32 cellular contexts compared by ENCODE assay signal in the genomic region with DNA sequence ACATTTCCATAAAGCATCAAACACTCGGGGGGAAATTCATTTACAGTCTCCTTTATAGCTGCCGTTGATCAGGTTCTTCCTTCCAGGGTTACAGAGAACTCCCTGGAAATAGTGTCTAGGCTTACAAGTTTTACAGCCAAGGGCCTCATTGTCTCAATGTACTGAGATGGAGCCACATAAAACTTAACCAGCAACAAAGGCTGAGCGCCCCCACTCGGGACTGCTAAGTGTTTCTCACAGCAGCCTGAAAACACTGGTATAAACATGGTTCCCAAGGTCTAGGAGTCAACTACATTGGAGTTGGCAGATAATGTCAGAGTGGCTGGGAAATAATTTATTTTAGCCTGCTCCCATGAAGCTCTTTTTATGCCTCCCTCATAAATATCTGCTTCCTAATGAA.
"Had no signal": no experiment of that assay in that cellular context is flagged by ENCODE, and none has a peak within 500 bp of the region (broad histone marks: within the 10 kb centered on the region; RNA-seq: fewer than 3 reads in every experiment).

No MANE protein-coding gene starts in this region.

- DNase-seq: activated CD4-positive, alpha-beta memory T cell treated with anti-CD3 and anti-CD28 coated beads for 36 hours; activated CD4-positive, alpha-beta T cell treated with anti-CD3 and anti-CD28 coated beads, Interleukin-2, amount 10 ng/mL, durations not matched to agents 24 days and 14 days; activated CD4-positive, CD25-positive, alpha-beta regulatory T cell treated with anti-CD3 and anti-CD28 coated beads, Interleukin-2, amount 50 U/mL, for 72 hours; activated gamma-delta T cell treated with Interleukin-2 at 50 U/mL for 16 hours; activated naive CD4-positive, alpha-beta T cell treated with anti-CD3 and anti-CD28 coated beads, Interleukin-2, amount 50 U/mL, for 16 hours; activated T-cell treated with anti-CD3 and anti-CD28 coated beads, Interleukin-2, amount 50 U/mL, for 4 hours; dermis blood vessel endothelial cell; effector CD4-positive, alpha-beta T cell; kidney; left colon; midbrain; naive thymus-derived CD4-positive, alpha-beta T cell; nucleus accumbens; psoas muscle; sigmoid colon; small intestine; stimulated activated CD4-positive, alpha-beta T cell treated with anti-CD3 and anti-CD28 coated beads, Interleukin-4, amount 100 ng/mL, for 4 hours; stimulated activated naive B cell treated with anti-CD40 and anti-IgM and Interleukin-4, amounts not matched to agents 10 μg/mL and 1 μg/mL and 100 μg/mL, for 72 hours; stomach; T1000; thyroid gland; upper lobe of left lung; WERI-Rb-1 had no signal

- ATAC-seq: activated T-cell treated with anti-CD3 and anti-CD28 coated beads, Interleukin-2, amount 50 U/mL, for 4 hours; activated T-helper 17 cell treated with anti-CD3 and anti-CD28 coated beads, Interleukin-2, amount 50 U/mL, for 72 hours; gastroesophageal sphincter; left colon; naive thymus-derived CD4-positive, alpha-beta T cell; psoas muscle; stimulated activated naive B cell treated with anti-CD40 and anti-IgM and Interleukin-4, amounts not matched to agents 10 μg/mL and 1 μg/mL and 100 μg/mL, for 72 hours had no signal

- H3K36me3 ChIP-seq: gastroesophageal sphincter, sigmoid colon, stomach, thyroid gland, upper lobe of left lung, vagina, WERI-Rb-1 had no signal

- H3K9me3 ChIP-seq: gastroesophageal sphincter, psoas muscle, stomach, thyroid gland, upper lobe of left lung, vagina had no signal

- H3K4me1 Mint-ChIP-seq: activated CD4-positive, alpha-beta T cell treated with anti-CD3 and anti-CD28 coated beads, Interleukin-2, amount 10 ng/mL, durations not matched to agents 24 days and 14 days; activated T-helper 17 cell treated with anti-CD3 and anti-CD28 coated beads, Interleukin-2, amount 50 U/mL, for 72 hours; central memory CD8-positive, alpha-beta T cell; naive thymus-derived CD4-positive, alpha-beta T cell; stimulated activated naive B cell treated with anti-CD40 and anti-IgM and Interleukin-4, amounts not matched to agents 10 μg/mL and 1 μg/mL and 100 μg/mL, for 72 hours had no signal

- H3K27me3 ChIP-seq: gastroesophageal sphincter, hepatocyte, sigmoid colon, stomach, thyroid gland, upper lobe of left lung, vagina had no signal

- H3K4me3 Mint-ChIP-seq: activated CD4-positive, alpha-beta memory T cell treated with anti-CD3 and anti-CD28 coated beads for 36 hours; activated CD4-positive, alpha-beta T cell treated with anti-CD3 and anti-CD28 coated beads, Interleukin-2, amount 10 ng/mL, durations not matched to agents 24 days and 14 days; activated T-cell treated with anti-CD3 and anti-CD28 coated beads, Interleukin-2, amount 50 U/mL, for 4 hours; activated T-helper 17 cell treated with anti-CD3 and anti-CD28 coated beads, Interleukin-2, amount 50 U/mL, for 72 hours; central memory CD8-positive, alpha-beta T cell; naive thymus-derived CD4-positive, alpha-beta T cell; neural crest cell; stimulated activated naive B cell treated with anti-CD40 and anti-IgM and Interleukin-4, amounts not matched to agents 10 μg/mL and 1 μg/mL and 100 μg/mL, for 72 hours; T-helper 1 cell treated with Interleukin-12 subunit alpha and Interleukin-12 subunit beta and Interleukin-4 antibody, amounts not matched to agents 30 μg/mL and 1 μg/mL, for 36 hours had no signal

- H3K79me2 ChIP-seq: hepatocyte, parathyroid adenoma had no signal

- H3K4me2 ChIP-seq: hepatocyte had no signal

- H3K36me3 Mint-ChIP-seq: activated CD4-positive, alpha-beta memory T cell treated with anti-CD3 and anti-CD28 coated beads for 36 hours; naive thymus-derived CD4-positive, alpha-beta T cell; stimulated activated naive B cell treated with anti-CD40 and anti-IgM and Interleukin-4, amounts not matched to agents 10 μg/mL and 1 μg/mL and 100 μg/mL, for 72 hours had no signal

- H3K27ac ChIP-seq: epithelial cell of prostate, gastroesophageal sphincter, hepatocyte, parathyroid adenoma, psoas muscle, sigmoid colon, stomach, thyroid gland, upper lobe of left lung, vagina, WERI-Rb-1 had no signal

- H2AFZ ChIP-seq: hepatocyte had no signal

- H3K4me1 ChIP-seq: gastroesophageal sphincter, parathyroid adenoma, psoas muscle, sigmoid colon, stomach, thyroid gland, upper lobe of left lung, vagina had no signal

- H3K9me3 Mint-ChIP-seq: activated CD4-positive, alpha-beta memory T cell treated with anti-CD3 and anti-CD28 coated beads for 36 hours; activated CD4-positive, alpha-beta T cell treated with anti-CD3 and anti-CD28 coated beads, Interleukin-2, amount 10 ng/mL, durations not matched to agents 24 days and 14 days; activated T-cell treated with anti-CD3 and anti-CD28 coated beads, Interleukin-2, amount 50 U/mL, for 4 hours; activated T-helper 17 cell treated with anti-CD3 and anti-CD28 coated beads, Interleukin-2, amount 50 U/mL, for 72 hours; neural crest cell; T-helper 1 cell treated with Interleukin-12 subunit alpha and Interleukin-12 subunit beta and Interleukin-4 antibody, amounts not matched to agents 30 μg/mL and 1 μg/mL, for 36 hours had no signal

- H3K27ac Mint-ChIP-seq: activated CD4-positive, alpha-beta memory T cell treated with anti-CD3 and anti-CD28 coated beads for 36 hours; activated CD4-positive, alpha-beta T cell treated with anti-CD3 and anti-CD28 coated beads, Interleukin-2, amount 10 ng/mL, durations not matched to agents 24 days and 14 days; activated T-helper 17 cell treated with anti-CD3 and anti-CD28 coated beads, Interleukin-2, amount 50 U/mL, for 72 hours; naive thymus-derived CD4-positive, alpha-beta T cell; stimulated activated naive B cell treated with anti-CD40 and anti-IgM and Interleukin-4, amounts not matched to agents 10 μg/mL and 1 μg/mL and 100 μg/mL, for 72 hours; T-helper 1 cell treated with Interleukin-12 subunit alpha and Interleukin-12 subunit beta and Interleukin-4 antibody, amounts not matched to agents 30 μg/mL and 1 μg/mL, for 36 hours had no signal

- H3K27me3 Mint-ChIP-seq: activated CD4-positive, alpha-beta T cell treated with anti-CD3 and anti-CD28 coated beads, Interleukin-2, amount 10 ng/mL, durations not matched to agents 24 days and 14 days; activated T-helper 17 cell treated with anti-CD3 and anti-CD28 coated beads, Interleukin-2, amount 50 U/mL, for 72 hours; central memory CD8-positive, alpha-beta T cell; stimulated activated naive B cell treated with anti-CD40 and anti-IgM and Interleukin-4, amounts not matched to agents 10 μg/mL and 1 μg/mL and 100 μg/mL, for 72 hours had no signal

- H3K4me3 ChIP-seq: gastroesophageal sphincter, hepatocyte, psoas muscle, sigmoid colon, stomach, thyroid gland, upper lobe of left lung, vagina had no signal
